ENCODE assay signal across 8 cellular contexts in genomic region chr11:11528986-11529385, GRCh38.
"Had no signal": no experiment of that assay in that cellular context is flagged by ENCODE, and none has a peak within 500 bp of the region (broad histone marks: within the 10 kb centered on the region; RNA-seq: fewer than 3 reads in every experiment).

No MANE protein-coding gene starts in this region.

- FAIRE-seq: H1, H54, HTR-8/SVneo, K562 had no signal

- H3K4me3 ChIP-seq: GM23338, K562 had no signal

- ATAC-seq: GM23338, K562 had no signal

- DNase-seq: H9, HCEC 1CT, IMR-90 had no signal
